Comparison of ENCODE assay signal across 30 cellular contexts in genomic region chr14:49250109-49250508, GRCh38.
DNase-seq lines count a peak whose midpoint lies in the region; ATAC-seq and TF ChIP-seq lines count a peak whose summit lies in the region.
"Had no signal": no experiment of that assay in that cellular context is flagged by ENCODE, and none has a peak within 500 bp of the region (broad histone marks: within the 10 kb centered on the region; RNA-seq: fewer than 3 reads in every experiment).

No MANE protein-coding gene starts in this region.

- peaks cover 12% of the 10 kb centered on the region for H3K9me3 Mint-ChIP-seq in progenitor cell of endocrine pancreas (ENCODE audit: low read depth)
- H3K9me3 Mint-ChIP-seq: activated naive CD8-positive, alpha-beta T cell treated with anti-CD3 and anti-CD28 coated beads for 36 hours had no signal

- H3K27ac Mint-ChIP-seq in progenitor cell of endocrine pancreas = peak overlapping the region; percentile 17
- H3K27ac Mint-ChIP-seq: activated B cell treated with CpG ODN at 0.5 μM for 24 hours; activated naive CD8-positive, alpha-beta T cell treated with anti-CD3 and anti-CD28 coated beads for 36 hours; brain; CD4-positive, alpha-beta memory T cell; GM23338; HFFc6; neural progenitor cell had no signal

- no peak for ATAC-seq in GM19023 (IDR thresholded peaks at IDR 0.05; ENCODE audit: unreplicated experiment)
- no peak for ATAC-seq in GM21576 (IDR thresholded peaks at IDR 0.05; ENCODE audit: unreplicated experiment)
- ATAC-seq: GM23338 had no signal

- H3K4me1 Mint-ChIP-seq in progenitor cell of endocrine pancreas (ENCODE audit: low read depth) = peaks cover 8% of the 10 kb centered on the region
- H3K4me1 Mint-ChIP-seq: activated B cell treated with CpG ODN at 0.5 μM for 24 hours; activated naive CD8-positive, alpha-beta T cell treated with anti-CD3 and anti-CD28 coated beads for 36 hours; CD4-positive, alpha-beta memory T cell; GM23338; neural progenitor cell had no signal

- H3K36me3 Mint-ChIP-seq in progenitor cell of endocrine pancreas (ENCODE audit: insufficient read depth) = no peaks in the 10 kb centered on the region
- H3K36me3 Mint-ChIP-seq: activated naive CD8-positive, alpha-beta T cell treated with anti-CD3 and anti-CD28 coated beads for 36 hours; brain; CD4-positive, alpha-beta memory T cell; neural progenitor cell had no signal

- no peaks in the 10 kb centered on the region for H3K36me3 ChIP-seq in brain microvascular endothelial cell (replicated peaks)
- H3K36me3 ChIP-seq: colonic mucosa, neural progenitor cell, transverse colon had no signal

- H3K4me3 Mint-ChIP-seq in progenitor cell of endocrine pancreas (ENCODE audit: low read depth) = no peak overlapping the region
- H3K4me3 Mint-ChIP-seq: activated B cell treated with CpG ODN at 0.5 μM for 24 hours; activated naive CD8-positive, alpha-beta T cell treated with anti-CD3 and anti-CD28 coated beads for 36 hours; brain; CD4-positive, alpha-beta memory T cell; GM23338; HFFc6; neural progenitor cell had no signal

- no peak overlapping the region for H3K27ac ChIP-seq in brain microvascular endothelial cell
- H3K27ac ChIP-seq: colonic mucosa, neural progenitor cell, SK-N-MC, transverse colon had no signal

- no peaks in the 10 kb centered on the region for H3K27me3 ChIP-seq in brain microvascular endothelial cell (replicated peaks)
- H3K27me3 ChIP-seq: colonic mucosa, neural progenitor cell, transverse colon had no signal

- DNase-seq in GM03348 (ENCODE audit: low spot score) (peak; percentile 8), NCI-H69 (lab: John Stamatoyannopoulos, UW) (peak; percentile 5), brain microvascular endothelial cell (peak; percentile 11), progenitor cell of endocrine pancreas (ENCODE audit: low spot score, unreplicated experiment) (no peak), DMS114 treated with DMSO at 0.1 percent for 48 hours (lab: John Stamatoyannopoulos, UW; ENCODE audit: unreplicated experiment) (no peak)
- no peak for DNase-seq in activated CD4-positive, alpha-beta T cell treated with anti-CD3 and anti-CD28 coated beads for 48 hours
- DNase-seq: activated B cell treated with CpG ODN at 0.5 μM for 24 hours; activated CD4-positive, alpha-beta T cell treated with anti-CD3 and anti-CD28 coated beads, Interleukin-2, amount 50 U/mL, for 4 hours; activated CD8-positive, alpha-beta memory T cell treated with anti-CD3 and anti-CD28 coated beads, Interleukin-2, amount 50 U/mL, for 4 hours; activated naive CD8-positive, alpha-beta T cell treated with anti-CD3 and anti-CD28 coated beads for 36 hours; AML-193; CD4-positive, alpha-beta memory T cell; colonic mucosa; DMS 273 treated with DMSO at 0.1 percent for 48 hours; glutamatergic neuron; HFFc6; Karpas-422; kidney glomerular epithelial cell; mammary epithelial cell; NCI-H1694 treated with DMSO at 0.1 percent for 48 hours; NCI-H2171 treated with DMSO at 0.1 percent for 48 hours; NCI-H526; stimulated activated CD8-positive, alpha-beta memory T cell treated with anti-CD3 and anti-CD28 coated beads, Interleukin-4, amount 100 ng/mL, for 48 hours; transverse colon had no signal

- in situ Hi-C loops in brain microvascular endothelial cell (cut with HindIII; ENCODE audit: low pct_ligation_motif_present, low sequenced_read_pairs) = no loop called here

- H3K4me3 ChIP-seq in brain microvascular endothelial cell (ENCODE audit: low read depth, low read length) = no peak overlapping the region
- H3K4me3 ChIP-seq: colonic mucosa, GM23338, neural progenitor cell, SK-N-MC, transverse colon had no signal

- no peak for TF ChIP-seq CTCF in brain microvascular endothelial cell (IDR thresholded peaks at IDR 0.05; ENCODE audit: low read depth, low read length, missing control alignments)
- no peak for TF ChIP-seq CTCF in progenitor cell of endocrine pancreas (IDR thresholded peaks at IDR 0.05; ENCODE audit: unreplicated experiment)

- H3K27me3 Mint-ChIP-seq in progenitor cell of endocrine pancreas = no peaks in the 10 kb centered on the region
- H3K27me3 Mint-ChIP-seq: brain had no signal

Comparison
In these comparisons a context has a peak if more than half of its experiments do, and no peak if none do; other contexts are left out.
1. DNase-seq: peak in GM03348 (single experiment), NCI-H69 (single experiment) and brain microvascular endothelial cell (single experiment); none in progenitor cell of endocrine pancreas (single experiment), DMS114 treated with DMSO at 0.1 percent for 48 hours (single experiment) and activated CD4-positive, alpha-beta T cell treated with anti-CD3 and anti-CD28 coated beads for 48 hours (single experiment).